Comparison of ENCODE assay signal across 8 cellular contexts in the genomic region with DNA sequence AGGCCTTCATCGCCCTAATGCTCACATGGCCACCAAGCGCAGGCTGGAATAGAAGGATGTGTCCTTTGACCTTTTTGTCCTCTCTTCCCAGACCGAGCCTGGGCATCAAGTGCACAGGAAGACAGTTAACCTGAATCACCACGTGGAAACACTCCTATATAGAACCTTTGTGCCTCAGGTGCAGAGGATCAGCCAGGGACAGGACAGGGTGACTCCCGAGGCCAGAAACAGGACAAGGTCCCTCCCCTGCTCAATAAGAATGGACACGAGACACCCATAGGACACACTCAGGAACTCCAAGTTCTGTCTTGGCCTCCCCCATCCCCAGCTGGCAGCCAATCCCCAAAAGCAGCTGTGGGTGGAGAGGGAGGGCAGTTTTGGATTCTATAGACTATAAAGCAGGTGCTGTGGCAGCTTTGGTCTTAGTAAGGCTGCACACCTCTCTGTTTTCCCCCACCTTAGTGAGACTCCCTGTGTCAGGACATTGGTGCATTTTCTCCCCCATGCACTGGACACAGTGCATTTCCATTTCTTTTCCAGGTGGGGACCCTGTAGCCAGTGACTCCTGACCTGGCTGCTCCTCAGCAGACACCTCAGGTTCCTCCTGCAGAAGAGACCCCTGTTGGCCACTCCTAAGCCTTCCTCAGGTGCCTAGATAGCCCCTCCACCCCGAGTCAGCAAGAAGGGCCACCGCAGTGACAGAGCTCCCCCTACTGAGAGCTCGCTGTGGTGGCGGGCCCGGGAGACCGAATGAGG. TPM values are rescaled to one million over a fixed set of nuclear protein-coding genes. Genes with fewer than 3 reads are reported as not detected.
A peak's percentile ranks its signal among the peaks of the same experiment; 100 is the strongest.
DNase-seq lines count a peak whose midpoint lies in the region; ATAC-seq, FAIRE-seq and TF ChIP-seq lines count a peak whose summit lies in the region.

No MANE protein-coding gene starts in this region.

- no peaks in the 10 kb centered on the region for H4K20me1 ChIP-seq in keratinocyte (ENCODE audit: control insufficient read depth, extremely low read depth, insufficient read depth, low read length)

- TF ChIP-seq CTCF in GM10266 (IDR thresholded peaks at IDR 0.05; ENCODE audit: control insufficient read depth, insufficient read depth, low read depth, missing control alignments), result peak; percentile 80
- TF ChIP-seq CTCF in keratinocyte (optimal IDR thresholded peaks at IDR 0.05 in 1 of 3, IDR thresholded peaks at IDR 0.05 in 1 of 3, conservative IDR thresholded peaks at IDR 0.05 in 1 of 3; ENCODE audit: extremely low read depth in 1 of 3, insufficient read depth in 2 of 3, low read length in 3 of 3), result peak; percentile 40 to 82 (median 68)

- no peak overlapping the region for H3K4me3 ChIP-seq in keratinocyte (ENCODE audit: control insufficient read depth in 2 of 3, extremely low read depth in 1 of 3, insufficient read depth in 2 of 3, low read depth in 1 of 3, low read length in 3 of 3)

- H3K27me3 ChIP-seq in keratinocyte (ENCODE audit: control insufficient read depth, extremely low read depth, insufficient read depth, low read length), result peaks cover 6% of the 10 kb centered on the region

- dilution Hi-C loops in keratinocyte (cut with MboI; ENCODE audit: extremely low pct_ligation_motif_present, low sequenced_read_pairs), result no loop called here

- H3K79me2 ChIP-seq in keratinocyte (ENCODE audit: control insufficient read depth, insufficient read depth, low read length), result no peaks in the 10 kb centered on the region

- no peak overlapping the region for H2AFZ ChIP-seq in keratinocyte (ENCODE audit: control insufficient read depth, low read length)

- no peak overlapping the region for H3K9ac ChIP-seq in keratinocyte (ENCODE audit: control insufficient read depth, extremely low read depth, insufficient read depth, low read length)

- no peak overlapping the region for H3K4me2 ChIP-seq in keratinocyte (ENCODE audit: control insufficient read depth, extremely low read depth, insufficient read depth, low read depth, low read length)

- DNase-seq in GM10266 (ENCODE audit: extremely low spot score) (peak; percentile 51), Kasumi-1 (lab: John Stamatoyannopoulos, UW) (peak; percentile 63), SK-N-DZ (ENCODE audit: low spot score) (peak; percentile 47), anterior cingulate cortex (lab: John Stamatoyannopoulos, UW) (peak in 48 of 58 donors; percentile 4 to 62 (median 24)), keratinocyte (ENCODE audit: low read depth, low spot score) (no peak), NK-92 (lab: John Stamatoyannopoulos, UW; ENCODE audit: unreplicated experiment) (no peak)
- DNase-seq in stimulated activated CD4-positive, alpha-beta T cell treated with anti-CD3 and anti-CD28 coated beads, TNF-alpha, amount 100 ng/mL, for 48 hours (ENCODE audit: low read depth in 3 of 3), result peak; percentile 43 to 46 (median 46)

- no peaks in the 10 kb centered on the region for H3K9me1 ChIP-seq in keratinocyte (ENCODE audit: control insufficient read depth, extremely low read depth, insufficient read depth, low read length)

- no peak for FAIRE-seq in keratinocyte (lab: Jason Lieb, UNC)

- H3K36me3 ChIP-seq in keratinocyte (ENCODE audit: control insufficient read depth in 2 of 2, extremely low read depth in 1 of 2, insufficient read depth in 2 of 2, low read length in 2 of 2), result no peaks in the 10 kb centered on the region

- no peaks in the 10 kb centered on the region for H3K9me3 ChIP-seq in keratinocyte (ENCODE audit: control insufficient read depth, low read depth, low read length)

- peak; percentile 64 for ATAC-seq in GM21825 (IDR thresholded peaks at IDR 0.05; ENCODE audit: unreplicated experiment)

- no peak overlapping the region for H3K27ac ChIP-seq in keratinocyte (ENCODE audit: control insufficient read depth, insufficient read depth, low read length)

- peaks cover 10% of the 10 kb centered on the region for H3K4me1 ChIP-seq in keratinocyte (ENCODE audit: control insufficient read depth, extremely low read depth, insufficient read depth, low read length)

RNA-seq across cellular contexts. Expression of gene POU2AF1, which starts 43.6 kb away (rescaled TPM):
- not detected in 2 replicates for polyA plus RNA-seq in SK-N-DZ (2014; cell fraction: cytosol; rRNA removed)
- not detected in 2 replicates for polyA plus RNA-seq in SK-N-DZ (2014; cell fraction: nucleus; rRNA removed)
- polyA plus RNA-seq in keratinocyte, result 0.21 TPM in 1 of 3 replicates, not detected in the others
- polyA plus RNA-seq in keratinocyte (2011; ENCODE audit: low read depth), result not detected
- not detected in 2 replicates for polyA plus RNA-seq in keratinocyte (2011; cell fraction: cytosol; rRNA removed)
- polyA plus RNA-seq in keratinocyte (2011; cell fraction: nucleus; rRNA removed), result 0.15 TPM in 1 of 2 replicates, not detected in the other
- not detected in 2 replicates for polyA plus RNA-seq in keratinocyte (2012; ENCODE audit: low replicate concordance)
- polyA minus RNA-seq in keratinocyte, result not detected in 3 replicates
- not detected for polyA minus RNA-seq in keratinocyte (2011; cell fraction: cytosol; rRNA and poly(A)+ RNA removed)
- 1.2 TPM in 1 of 2 replicates, not detected in the other for polyA minus RNA-seq in keratinocyte (2011; cell fraction: nucleus; rRNA and poly(A)+ RNA removed)

Comparison
In these comparisons a context has a peak if more than half of its experiments do, and no peak if none do; other contexts are left out.
1. DNase-seq: peak in GM10266 (single experiment), Kasumi-1 (2 of 2), SK-N-DZ (single experiment), anterior cingulate cortex (48 of 58) and stimulated activated CD4-positive, alpha-beta T cell treated with anti-CD3 and anti-CD28 coated beads, TNF-alpha, amount 100 ng/mL, for 48 hours (3 of 3); none in keratinocyte (single experiment) and NK-92 (single experiment).